24 cellular contexts compared by ENCODE assay signal in genomic region chr4:1962980-1963379, GRCh38.
"Had no signal": no experiment of that assay in that cellular context is flagged by ENCODE, and none has a peak within 500 bp of the region (broad histone marks: within the 10 kb centered on the region; RNA-seq: fewer than 3 reads in every experiment).

No MANE protein-coding gene starts in this region.

- H3K27ac ChIP-seq: HL-60, SJSA1, SK-N-MC had no signal

- DNase-seq: Karpas-422, KG1, MG63, NCI-H1092, NCI-H1105 treated with DMSO at 0.1 percent for 48 hours, NCI-H1417 treated with DMSO at 0.1 percent for 48 hours, NCI-H187, NCI-H2029, NCI-H2081 treated with DMSO at 0.1 percent for 48 hours, NCI-H2171, NCI-H226, NCI-H446, NCI-H510A, NCI-H524 treated with DMSO at 0.1 percent for 48 hours, NCI-H69, NCI-H774, Right ventricle myocardium superior, RPMI8226, SIG-M5 had no signal

- H3K27me3 ChIP-seq: MG63, SJSA1 had no signal

- H3K4me1 ChIP-seq: SJSA1 had no signal

- FAIRE-seq: HTR-8/SVneo, RCC 7860 had no signal

- H3K4me3 ChIP-seq: MG63, SJSA1, SK-N-MC had no signal

- H3K9me3 ChIP-seq: MG63, SJSA1 had no signal
